10 cellular contexts compared by ENCODE assay signal in genomic region chr17:19262650-19263620, GRCh38. TPM values are rescaled to one million over a fixed set of nuclear protein-coding genes. Genes with fewer than 3 reads are reported as not detected.
A peak's percentile ranks its signal among the peaks of the same experiment; 100 is the strongest.
DNase-seq lines count a peak whose midpoint lies in the region; TF ChIP-seq lines count a peak whose summit lies in the region.
"Had no signal": no experiment of that assay in that cellular context is flagged by ENCODE, and none has a peak within 500 bp of the region (broad histone marks: within the 10 kb centered on the region; RNA-seq: fewer than 3 reads in every experiment).

No MANE protein-coding gene starts in this region.

- H3K79me2 ChIP-seq in SK-N-SH (ENCODE audit: insufficient read depth) = peaks cover 90% of the 10 kb centered on the region
- H3K79me2 ChIP-seq in fibroblast of lung (ENCODE audit: control insufficient read depth, insufficient read depth, low read length) = peaks cover 46% of the 10 kb centered on the region

- no peaks in the 10 kb centered on the region for H3K9me2 ChIP-seq in SK-N-SH

- CTCF ChIA-PET in SK-N-SH (lab: Yijun Ruan, JAX) = interaction anchor here (1.4 to 1.5 kb wide), 2 partner anchors 8 to 80 kb away, joined by 3 read pairs; no protein-coding TSS in a partner anchor

- WGBS in SK-N-SH (ENCODE audit: low lambda C conversion rate) = 79% methylated on average over 8 of the region's 8 CpGs
- 38% methylated on average over 8 of the region's 8 CpGs for WGBS in prostate gland
- WGBS in neuronal stem cell (ENCODE audit: extremely low coverage in 2 of 2, insufficient read length in 2 of 2, insufficient replicate concordance in 1 of 2), 2 donors = no CpG with 5 or more reads among the region's 8 CpGs

- H3K4me3 Mint-ChIP-seq in nephron progenitor cell = no peak overlapping the region

- peaks cover 15% of the 10 kb centered on the region for H3F3A ChIP-seq in SK-N-SH (replicated peaks; ENCODE audit: insufficient read depth)

- TF ChIP-seq POLR2A in prostate gland (IDR thresholded peaks at IDR 0.05) = no peak

- H3K4me1 ChIP-seq in SK-N-SH (ENCODE audit: control insufficient read depth in 1 of 2, insufficient read depth in 2 of 2, low read depth in 1 of 2, low read length in 1 of 2) (peaks cover 21 to 28% of the 10 kb centered on the region in 2 experiments; a peak in 3 of 4 replicates), fibroblast of lung (ENCODE audit: control insufficient read depth, extremely low read depth, insufficient read depth, low read length) (peaks cover 21% of the 10 kb centered on the region), prostate gland (replicated peaks) (peaks cover 29% of the 10 kb centered on the region), neuronal stem cell (ENCODE audit: control insufficient read depth in 2 of 2, insufficient read depth in 1 of 2, low read depth in 1 of 2, low read length in 2 of 2) (peaks cover 5 to 13% of the 10 kb centered on the region in 2 donors)

- H3K9me3 ChIP-seq in SK-N-SH (no peaks in the 10 kb centered on the region), fibroblast of lung (ENCODE audit: control insufficient read depth, insufficient read depth, low read depth, low read length) (no peaks in the 10 kb centered on the region), prostate gland (no peaks in the 10 kb centered on the region), neuronal stem cell (replicated peaks in 1 of 2; ENCODE audit: control insufficient read depth in 2 of 2, insufficient read depth in 1 of 2, low read depth in 1 of 2, low read length in 2 of 2) (peaks cover 0 to 2% of the 10 kb centered on the region in 2 donors)

- TF ChIP-seq EP300 in SK-N-SH (IDR thresholded peaks at IDR 0.05; ENCODE audit: borderline replicate concordance in 1 of 2, low read depth in 1 of 2, low read length in 1 of 2) = no peak

- in situ Hi-C loops in G401 (cut with HindIII; ENCODE audit: low sequenced_read_pairs) = no loop called here

- no peaks in the 10 kb centered on the region for H3K36me3 ChIP-seq in SK-N-SH (replicated peaks in 1 of 2; ENCODE audit: control insufficient read depth in 1 of 2, insufficient read depth in 2 of 2, low read length in 1 of 2)
- H3K36me3 ChIP-seq in fibroblast of lung (ENCODE audit: control insufficient read depth, insufficient read depth, low read length) = no peaks in the 10 kb centered on the region
- no peaks in the 10 kb centered on the region for H3K36me3 ChIP-seq in prostate gland
- peaks cover 0 to 29% of the 10 kb centered on the region in 2 donors for H3K36me3 ChIP-seq in neuronal stem cell (replicated peaks in 1 of 2; ENCODE audit: control insufficient read depth in 2 of 2, insufficient read depth in 2 of 2, low read length in 2 of 2)
- H3K36me3 ChIP-seq: cardiac muscle cell had no signal

- H3K27me3 ChIP-seq in SK-N-SH (ENCODE audit: insufficient read depth) = no peaks in the 10 kb centered on the region
- no peaks in the 10 kb centered on the region for H3K27me3 ChIP-seq in fibroblast of lung (ENCODE audit: control insufficient read depth, insufficient read depth, low read length)
- H3K27me3 ChIP-seq in prostate gland (replicated peaks; ENCODE audit: insufficient read depth) = no peaks in the 10 kb centered on the region
- H3K27me3 ChIP-seq in neuronal stem cell (ENCODE audit: control insufficient read depth in 3 of 3, insufficient read depth in 3 of 3, low read depth in 1 of 3, low read length in 3 of 3) = no peaks in the 10 kb centered on the region
- H3K27me3 ChIP-seq: cardiac muscle cell had no signal

- H4K91ac ChIP-seq in neuronal stem cell (ENCODE audit: low read depth, low read length, poor library complexity) = no peak overlapping the region

- intact Hi-C loops in prostate gland (cut with DNase I) = no loop called here

- H3K4me2 ChIP-seq in SK-N-SH = peak overlapping the region; percentile 29
- H3K4me2 ChIP-seq in fibroblast of lung (ENCODE audit: extremely low read depth, insufficient read depth, low read length) = no peak overlapping the region
- H3K4me2 ChIP-seq in neuronal stem cell (ENCODE audit: insufficient read depth, low read length, poor library complexity, severe bottlenecking) = no peak overlapping the region

- H3K4me3 ChIP-seq in SK-N-SH (ENCODE audit: low read depth in 2 of 2, low read length in 1 of 2) (no peak overlapping the region), fibroblast of lung (replicated peaks in 1 of 4; ENCODE audit: control extremely low read depth in 1 of 4, insufficient read depth in 1 of 4, low read depth in 3 of 4, low read length in 4 of 4) (no peak overlapping the region), prostate gland (no peak overlapping the region), neuronal stem cell (ENCODE audit: low read length in 2 of 2) (no peak overlapping the region)
- H3K4me3 ChIP-seq: cardiac muscle cell had no signal

- DNase-seq in SK-N-SH (no peak), fibroblast of lung (ENCODE audit: low read depth in 2 of 2) (peak in 1 of 2 donors; percentile 70), prostate gland (ENCODE audit: low spot score) (no peak), nephron progenitor cell (no peak), NCI-H1436 (lab: John Stamatoyannopoulos, UW) (no peak), G401 (ENCODE audit: low spot score) (no peak), neuronal stem cell (ENCODE audit: low spot score) (no peak)
- DNase-seq: stimulated activated CD4-positive, alpha-beta T cell treated with anti-CD3 and anti-CD28 coated beads, Interleukin-2, amount 100 ng/mL, for 24 hours had no signal

- TF ChIP-seq CTCF in C4-2B (conservative IDR thresholded peaks at IDR 0.05) (no peak), SK-N-SH (IDR thresholded peaks at IDR 0.05) (no peak), fibroblast of lung (conservative IDR thresholded peaks at IDR 0.05 in 1 of 2, IDR thresholded peaks at IDR 0.05 in 1 of 2; ENCODE audit: low read depth in 1 of 2, low read length in 2 of 2) (no peak), prostate gland (IDR thresholded peaks at IDR 0.05) (no peak), nephron progenitor cell (IDR thresholded peaks at IDR 0.05) (no peak)

- POLR2A ChIA-PET in SK-N-SH (lab: Yijun Ruan, JAX) = no interaction called here

- TF ChIP-seq RAD21 in SK-N-SH (IDR thresholded peaks at IDR 0.05; ENCODE audit: low read length) = no peak

- H2AFZ ChIP-seq in SK-N-SH (ENCODE audit: low read depth) (no peak overlapping the region), fibroblast of lung (ENCODE audit: low read length) (no peak overlapping the region), neuronal stem cell (ENCODE audit: low read length) (no peak overlapping the region)

- H3K18ac ChIP-seq in neuronal stem cell (ENCODE audit: low read length) = no peak overlapping the region

- no peak overlapping the region for H3K9ac ChIP-seq in SK-N-SH
- no peak overlapping the region for H3K9ac ChIP-seq in fibroblast of lung (ENCODE audit: insufficient read depth, low read length)
- H3K9ac ChIP-seq in neuronal stem cell (ENCODE audit: low read depth, low read length, poor library complexity) = no peak overlapping the region

- H3K14ac ChIP-seq in neuronal stem cell (ENCODE audit: low read length) = no peak overlapping the region

- no peak overlapping the region for H3K27ac Mint-ChIP-seq in nephron progenitor cell

- H3K27ac ChIP-seq in C4-2B (peak overlapping the region; percentile 71), SK-N-SH (ENCODE audit: low read depth in 2 of 2, low read length in 1 of 2) (peak overlapping the region; percentile 44 to 56), fibroblast of lung (ENCODE audit: insufficient read depth, low read length) (peak overlapping the region; percentile 82), prostate gland (peak overlapping the region; percentile 68 to 73), neuronal stem cell (replicated peaks; ENCODE audit: low read length) (no peak overlapping the region)
- H3K27ac ChIP-seq: cardiac muscle cell had no signal

- H3K36me3 Mint-ChIP-seq in nephron progenitor cell (ENCODE audit: low read depth) = peaks cover 14% of the 10 kb centered on the region

- H4K8ac ChIP-seq in neuronal stem cell (ENCODE audit: low read depth, low read length) = no peak overlapping the region

- no peak overlapping the region for H2BK15ac ChIP-seq in neuronal stem cell (ENCODE audit: low read length)

- H4K20me1 ChIP-seq in SK-N-SH (ENCODE audit: insufficient read depth) = peaks cover 69% of the 10 kb centered on the region
- H4K20me1 ChIP-seq in fibroblast of lung (ENCODE audit: control insufficient read depth, extremely low read depth, insufficient read depth, low read length) = peaks cover under 1% of the 10 kb centered on the region

- no peak overlapping the region for H2BK12ac ChIP-seq in neuronal stem cell (ENCODE audit: low read length)

- H3K4ac ChIP-seq in neuronal stem cell (ENCODE audit: low read length) = no peak overlapping the region

- H3K9me3 Mint-ChIP-seq in nephron progenitor cell = no peaks in the 10 kb centered on the region

- no peak overlapping the region for H2BK5ac ChIP-seq in neuronal stem cell (ENCODE audit: low read length)

- H3K23ac ChIP-seq in neuronal stem cell (ENCODE audit: low read depth, low read length, poor library complexity) = no peak overlapping the region

- H3K79me1 ChIP-seq in neuronal stem cell (ENCODE audit: low read depth, low read length) = peaks cover 8% of the 10 kb centered on the region

- peaks cover 71% of the 10 kb centered on the region for H3K4me1 Mint-ChIP-seq in nephron progenitor cell

- no peak overlapping the region for H2BK120ac ChIP-seq in neuronal stem cell (ENCODE audit: low read depth, low read length)

- H3K27me3 Mint-ChIP-seq in nephron progenitor cell (ENCODE audit: low read depth, poor library complexity) = peaks cover under 1% of the 10 kb centered on the region

- H2AK5ac ChIP-seq in neuronal stem cell (ENCODE audit: low read depth, low read length) = no peak overlapping the region

TF ChIP-seq in SK-N-SH, 30 proteins besides CTCF, POLR2A, EP300 and RAD21:
- TF ChIP-seq TCF12 (IDR thresholded peaks at IDR 0.05) (peak; percentile 56; the same call in 1 of the 2 replicates), JUND (IDR thresholded peaks at IDR 0.05) (no peak)

RNA-seq across cellular contexts. Expression of gene EPN2, which starts 25.8 kb away (rescaled TPM):
- polyA plus RNA-seq in SK-N-SH (2012; rRNA removed) = 34.5 and 38.9 TPM in 2 replicates
- 22.2 and 27.3 TPM in 2 replicates for polyA plus RNA-seq in SK-N-SH (2012; cell fraction: cytosol; rRNA removed)
- polyA plus RNA-seq in SK-N-SH (2012; cell fraction: nucleus; rRNA removed) = 53.5 and 63.0 TPM in 2 replicates
- 20.3 and 36.0 TPM in 2 replicates for total RNA-seq in fibroblast of lung
- polyA plus RNA-seq in fibroblast of lung = 23.8 and 27.0 TPM in 2 replicates
- 23.4 and 28.0 TPM in 2 replicates for polyA plus RNA-seq in fibroblast of lung (2012)
- 26.4 and 37.9 TPM in 2 replicates for polyA minus RNA-seq in fibroblast of lung (ENCODE audit: low replicate concordance)
- 10 to 100 TPM; 28.8 to 67.7 TPM for total RNA-seq in prostate gland
- total RNA-seq in G401 (2014; rRNA removed; shearing (Covaris generic)) = 18.8 and 20.8 TPM in 2 replicates
- 34.1 TPM for polyA plus RNA-seq in neuronal stem cell (2013, experiment 1 of 2)
- polyA plus RNA-seq in neuronal stem cell (2013, experiment 2 of 2) = 36.2 TPM
